10 cellular contexts compared by ENCODE assay signal in the genomic region with DNA sequence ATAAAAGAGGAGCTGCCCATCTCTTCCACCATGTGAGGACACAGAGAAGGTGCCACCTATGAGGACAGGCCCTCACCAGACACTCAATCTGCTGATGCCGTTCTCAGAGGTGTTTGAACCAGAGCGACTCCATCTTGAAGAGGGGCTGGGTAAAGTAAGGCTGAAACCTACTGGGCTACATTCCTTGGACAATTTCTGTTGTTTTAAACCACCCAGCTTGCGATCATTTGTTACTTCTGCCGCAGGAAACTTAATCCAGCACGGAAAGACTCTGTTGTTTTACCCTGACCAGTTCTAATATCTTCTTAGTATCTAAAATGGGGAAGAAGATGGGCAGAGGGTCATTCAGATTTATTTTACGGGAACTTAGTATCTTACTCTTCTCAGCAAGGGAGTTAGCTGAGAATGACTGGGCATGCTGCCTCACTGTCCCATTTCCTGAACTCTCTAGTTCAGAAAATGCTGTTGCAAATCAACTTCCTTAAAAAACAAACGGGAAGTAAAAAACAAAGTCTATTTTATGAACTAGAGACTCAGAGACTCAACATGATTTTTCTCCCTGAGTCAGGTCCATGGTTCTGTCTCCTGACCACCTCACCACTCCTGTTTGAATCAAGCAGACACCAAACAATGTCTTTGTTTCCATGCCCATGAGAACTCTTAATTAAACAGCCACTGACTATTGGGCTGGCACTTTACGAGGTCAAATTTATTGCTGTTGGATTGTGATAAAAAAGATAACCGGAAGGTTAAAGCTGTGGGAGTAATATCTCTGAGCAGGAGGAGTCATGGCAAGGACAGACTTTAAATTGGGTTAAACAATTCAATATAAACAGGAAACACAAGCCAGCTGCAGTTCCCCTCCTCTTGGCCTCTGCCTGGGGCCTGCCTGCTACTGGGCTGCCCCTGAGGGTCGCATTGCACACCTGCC. TPM values are rescaled to one million over a fixed set of nuclear protein-coding genes. Genes with fewer than 3 reads are reported as not detected.
DNase-seq lines count a peak whose midpoint lies in the region; ATAC-seq and TF ChIP-seq lines count a peak whose summit lies in the region.
"Had no signal": no experiment of that assay in that cellular context is flagged by ENCODE, and none has a peak within 500 bp of the region (broad histone marks: within the 10 kb centered on the region; RNA-seq: fewer than 3 reads in every experiment).

No MANE protein-coding gene starts in this region.

- H3K27ac ChIP-seq in left ventricle myocardium inferior (replicated peaks) (peak overlapping the region; percentile 84), substantia nigra (ENCODE audit: low read depth, low read length, poor library complexity, severe bottlenecking) (peak overlapping the region; percentile 37)
- H3K27ac ChIP-seq: A549 had no signal

- peaks cover 36% of the 10 kb centered on the region for H3K4me1 ChIP-seq in left ventricle myocardium inferior
- H3K4me1 ChIP-seq: A549 had no signal

- H3K9me3 ChIP-seq in left ventricle myocardium inferior (replicated peaks): no peaks in the 10 kb centered on the region
- H3K9me3 ChIP-seq: A549 had no signal

- DNase-seq in NCI-H1417 (lab: John Stamatoyannopoulos, UW) (peak in 2 of 3 experiments; percentile 55 to 72), NCI-H1417 treated with DMSO at 0.1 percent for 48 hours (lab: John Stamatoyannopoulos, UW) (no peak), SKM-1 treated with dmso at 0.1 percent for 144 hours (lab: John Stamatoyannopoulos, UW; ENCODE audit: unreplicated experiment) (peak; percentile 98), left ventricle myocardium inferior (no peak), substantia nigra (lab: John Stamatoyannopoulos, UW) (peak in 5 of 49 donors; percentile 4 to 25 (median 15)), occipital lobe (lab: John Stamatoyannopoulos, UW) (no peak)
- DNase-seq in stimulated activated naive CD8-positive, alpha-beta T cell treated with anti-CD3 and anti-CD28 coated beads, Interleukin-15, Interleukin-2, amounts not matched to agents 100 U/mL and 50 U/mL, for 24 hours: no peak
- DNase-seq: activated T-cell treated with anti-CD3 and anti-CD28 coated beads for 4 hours had no signal

- H3K27me3 ChIP-seq in left ventricle myocardium inferior (ENCODE audit: low read depth): no peaks in the 10 kb centered on the region

- intact Hi-C loops in left ventricle myocardium inferior (cut with micrococcal nuclease): no loop called here

- H3K36me3 ChIP-seq in left ventricle myocardium inferior: peaks cover 9% of the 10 kb centered on the region

- H3K4me3 ChIP-seq in left ventricle myocardium inferior: no peak overlapping the region
- H3K4me3 ChIP-seq: A549 had no signal

- no peak for ATAC-seq in stimulated activated naive CD8-positive, alpha-beta T cell treated with anti-CD3 and anti-CD28 coated beads, Interleukin-15, Interleukin-2, amounts not matched to agents 100 U/mL and 50 U/mL, for 24 hours
- no peak for ATAC-seq in GM21529 (IDR thresholded peaks at IDR 0.05; ENCODE audit: unreplicated experiment)
- ATAC-seq: A549 had no signal

- TF ChIP-seq CTCF in left ventricle myocardium inferior (IDR thresholded peaks at IDR 0.05; ENCODE audit: borderline replicate concordance): no peak

RNA-seq across cellular contexts. Expression of a gene that starts 23.8 kb away (rescaled TPM):
- total RNA-seq in left ventricle myocardium inferior (24.4 TPM), occipital lobe (49.9 TPM)

RNA-seq across cellular contexts. Expression of a gene that starts 34.8 kb away (rescaled TPM):
- total RNA-seq in left ventricle myocardium inferior (6.8 TPM), occipital lobe (10.3 TPM)

Comparison
In these comparisons a context has a peak if more than half of its experiments do, and no peak if none do; other contexts are left out.
1. DNase-seq: peak in NCI-H1417 (2 of 3) and SKM-1 treated with dmso at 0.1 percent for 144 hours (single experiment); none in NCI-H1417 treated with DMSO at 0.1 percent for 48 hours (single experiment), left ventricle myocardium inferior (single experiment), stimulated activated naive CD8-positive, alpha-beta T cell treated with anti-CD3 and anti-CD28 coated beads, Interleukin-15, Interleukin-2, amounts not matched to agents 100 U/mL and 50 U/mL, for 24 hours (single experiment) and occipital lobe (single experiment).